ENCODE assay signal across 9 cellular contexts in the genomic region with DNA sequence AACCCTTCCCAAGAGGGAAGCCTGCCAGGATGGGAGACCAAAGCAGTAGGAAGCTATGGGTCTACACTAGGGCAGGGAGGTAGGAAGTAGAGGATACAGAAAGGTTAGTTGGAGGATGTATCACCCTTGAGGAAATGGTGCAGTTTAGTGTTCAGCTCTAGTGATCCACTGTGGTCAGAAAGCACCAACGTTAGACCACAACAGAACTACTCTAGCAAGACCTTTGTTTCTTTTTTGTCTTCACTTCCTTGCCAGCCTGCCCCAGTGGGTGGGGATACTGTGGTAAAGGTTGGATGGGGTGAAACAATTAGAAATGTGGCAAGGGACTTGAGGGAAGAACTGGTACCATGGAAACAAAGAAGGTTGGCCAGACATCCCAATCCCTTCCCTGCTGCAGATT.
DNase-seq lines count a peak whose midpoint lies in the region; ATAC-seq, FAIRE-seq and TF ChIP-seq lines count a peak whose summit lies in the region.
"Had no signal": no experiment of that assay in that cellular context is flagged by ENCODE, and none has a peak within 500 bp of the region (broad histone marks: within the 10 kb centered on the region; RNA-seq: fewer than 3 reads in every experiment).

No MANE protein-coding gene starts in this region.

- H3K4me3 Mint-ChIP-seq in activated naive CD8-positive, alpha-beta T cell treated with anti-CD3 and anti-CD28 coated beads, Interleukin-2, amount 10 ng/mL, durations not matched to agents 7 days and 5 days = peak overlapping the region; percentile 66

- no peak overlapping the region for H3K4me3 ChIP-seq in H7 (ENCODE audit: insufficient read depth, low read depth, low read length)

- CTCF ChIA-PET in GM10248 (lab: Yijun Ruan, JAX) = interaction anchor here (1.2 to 7.2 kb wide), 2 partner anchors 13 to 20 kb away, joined by 3 to 90 read pairs; no protein-coding TSS in a partner anchor

- peak; percentile 99 for ATAC-seq in GM21390 (IDR thresholded peaks at IDR 0.05; ENCODE audit: unreplicated experiment)
- peak; percentile 95 for ATAC-seq in HG03439 (IDR thresholded peaks at IDR 0.05; ENCODE audit: unreplicated experiment)
- ATAC-seq in activated naive CD8-positive, alpha-beta T cell treated with anti-CD3 and anti-CD28 coated beads, Interleukin-2, amount 10 ng/mL, durations not matched to agents 7 days and 5 days (ENCODE audit: low read depth) = peak; percentile 98

- intact Hi-C loops in cardiac septum (cut with DNase I) = no loop called here

- TF ChIP-seq CTCF in GM10248 (IDR thresholded peaks at IDR 0.05; ENCODE audit: control extremely low read depth, extremely low read depth, low read depth, missing control alignments) (no peak), GM13977 (IDR thresholded peaks at IDR 0.05; ENCODE audit: extremely low read depth, insufficient read depth, missing control alignments) (no peak)

- no peaks in the 10 kb centered on the region for H3K27me3 Mint-ChIP-seq in activated naive CD8-positive, alpha-beta T cell treated with anti-CD3 and anti-CD28 coated beads, Interleukin-2, amount 10 ng/mL, durations not matched to agents 7 days and 5 days

- H3K4me1 Mint-ChIP-seq in activated naive CD8-positive, alpha-beta T cell treated with anti-CD3 and anti-CD28 coated beads, Interleukin-2, amount 10 ng/mL, durations not matched to agents 7 days and 5 days = peaks cover 27% of the 10 kb centered on the region

- peaks cover 2% of the 10 kb centered on the region for H3K36me3 Mint-ChIP-seq in activated naive CD8-positive, alpha-beta T cell treated with anti-CD3 and anti-CD28 coated beads, Interleukin-2, amount 10 ng/mL, durations not matched to agents 7 days and 5 days

- FAIRE-seq in HTR-8/SVneo (lab: Jason Lieb, UNC) = no peak

- peaks cover 3% of the 10 kb centered on the region for H3K9me3 Mint-ChIP-seq in activated naive CD8-positive, alpha-beta T cell treated with anti-CD3 and anti-CD28 coated beads, Interleukin-2, amount 10 ng/mL, durations not matched to agents 7 days and 5 days

- POLR2A ChIA-PET in GM10248 (lab: Yijun Ruan, JAX) = no interaction called here
- POLR2A ChIA-PET in activated naive CD8-positive, alpha-beta T cell treated with anti-CD3 and anti-CD28 coated beads, Interleukin-2, amount 10 ng/mL, durations not matched to agents 7 days and 5 days (lab: Charles Lee) = interaction anchor here (0.8 to 1.6 kb wide), 2 partner anchors 13 to 81 kb away, joined by 3 to 5 read pairs; no protein-coding TSS in a partner anchor

- in situ Hi-C loops in GM13977 (cut with MboI; ENCODE audit: low pct_unique_long_range_greater_than_20kb, low sequenced_read_pairs, unreplicated experiment) = no loop called here

- DNase-seq in GM10248 (ENCODE audit: extremely low spot score) (peak; percentile 17), HTR-8/SVneo (ENCODE audit: insufficient read length, low spot score) (no peak), H7 (no peak), cardiac septum (ENCODE audit: low spot score) (no peak), GM13977 (ENCODE audit: low spot score) (no peak)
- peak; percentile 37 for DNase-seq in activated naive CD8-positive, alpha-beta T cell treated with anti-CD3 and anti-CD28 coated beads, Interleukin-2, amount 10 ng/mL, durations not matched to agents 7 days and 5 days
- DNase-seq: NCI-H1930 had no signal

- H3K27ac Mint-ChIP-seq in activated naive CD8-positive, alpha-beta T cell treated with anti-CD3 and anti-CD28 coated beads, Interleukin-2, amount 10 ng/mL, durations not matched to agents 7 days and 5 days = peak overlapping the region; percentile 81

- no peaks in the 10 kb centered on the region for H3K27me3 ChIP-seq in H7 (ENCODE audit: control insufficient read depth, insufficient read depth, low read length)

- no peaks in the 10 kb centered on the region for H3K36me3 ChIP-seq in H7 (replicated peaks; ENCODE audit: control insufficient read depth, insufficient read depth, low read length)

Comparison
In these comparisons a context has a peak if more than half of its experiments do, and no peak if none do; other contexts are left out.
1. DNase-seq: peak in GM10248 (single experiment) and activated naive CD8-positive, alpha-beta T cell treated with anti-CD3 and anti-CD28 coated beads, Interleukin-2, amount 10 ng/mL, durations not matched to agents 7 days and 5 days (single experiment); none in HTR-8/SVneo (single experiment), H7 (single experiment), cardiac septum (single experiment) and GM13977 (single experiment).
2. Peak in every context shown above with its lines, with median percentiles within 50 percentile points of each other: ATAC-seq.